In genomic region chr9:77177894-77178794, GRCh38 we compare ENCODE assay signal across 8 cellular contexts. TPM values are rescaled to one million over a fixed set of nuclear protein-coding genes. Genes with fewer than 3 reads are reported as not detected.
A peak's percentile ranks its signal among the peaks of the same experiment; 100 is the strongest.
DNase-seq lines count a peak whose midpoint lies in the region; ATAC-seq and TF ChIP-seq lines count a peak whose summit lies in the region.

No MANE protein-coding gene starts in this region.

- H3K4me2 ChIP-seq in SK-N-SH, result peak overlapping the region; percentile 96

- 1% methylated on average over 32 of the region's 57 CpGs for WGBS in SK-N-SH (ENCODE audit: low lambda C conversion rate)
- WGBS in heart left ventricle, 4 donors, result 2% methylated on average over 50 to 57 of the region's 57 CpGs
- 2% methylated on average over 57 of the region's 57 CpGs for WGBS in urinary bladder

- DNase-seq in SK-N-SH, result peak; percentile 61
- peak; percentile 49 to 62 for DNase-seq in activated naive CD4-positive, alpha-beta T cell treated with anti-CD3 and anti-CD28 coated beads, Interleukin-2, amount 50 U/mL, for 72 hours (ENCODE audit: low spot score in 2 of 2)
- DNase-seq in heart left ventricle, result peak; percentile 34 to 68 (median 46)
- DNase-seq in posterior vena cava (ENCODE audit: low spot score), result peak; percentile 82

- peaks cover 0 to 6% of the 10 kb centered on the region in 2 donors for H3K36me3 Mint-ChIP-seq in activated naive CD4-positive, alpha-beta T cell treated with anti-CD3 and anti-CD28 coated beads, Interleukin-2, amount 50 U/mL, for 72 hours

- peak overlapping the region; percentile 93 to 95 for H3K27ac Mint-ChIP-seq in activated naive CD4-positive, alpha-beta T cell treated with anti-CD3 and anti-CD28 coated beads, Interleukin-2, amount 50 U/mL, for 72 hours

- peak overlapping the region; percentile 97 for H2AFZ ChIP-seq in ACC112 (ENCODE audit: low read length, unreplicated experiment)
- peak overlapping the region; percentile 90 for H2AFZ ChIP-seq in SK-N-SH (ENCODE audit: low read depth)

- no peak for TF ChIP-seq RAD21 in SK-N-SH (IDR thresholded peaks at IDR 0.05; ENCODE audit: low read length)

- no peaks in the 10 kb centered on the region for H3K9me3 Mint-ChIP-seq in activated naive CD4-positive, alpha-beta T cell treated with anti-CD3 and anti-CD28 coated beads, Interleukin-2, amount 50 U/mL, for 72 hours

- ATAC-seq in HG03457 (IDR thresholded peaks at IDR 0.05; ENCODE audit: unreplicated experiment), result peak; percentile 4
- ATAC-seq in activated naive CD4-positive, alpha-beta T cell treated with anti-CD3 and anti-CD28 coated beads, Interleukin-2, amount 50 U/mL, for 72 hours, result peak in 1 of 2 donors; percentile 11
- peak; percentile 4 to 16 (median 10) for ATAC-seq in heart left ventricle

- peaks cover 46% of the 10 kb centered on the region for H3K79me2 ChIP-seq in ACC112 (ENCODE audit: control insufficient read depth, insufficient read depth, low read length, unreplicated experiment)
- H3K79me2 ChIP-seq in SK-N-SH (ENCODE audit: insufficient read depth), result peaks cover 53% of the 10 kb centered on the region

- H3K9me3 ChIP-seq in SK-N-SH (no peaks in the 10 kb centered on the region), heart left ventricle (no peaks in the 10 kb centered on the region)

- CTCF ChIA-PET in SK-N-SH (lab: Yijun Ruan, JAX), result interaction anchor here (0.9 to 2.2 kb wide), 6 partner anchors 11 to 255 kb away, joined by 3 to 11 read pairs (median 4); no protein-coding TSS in a partner anchor

- no peaks in the 10 kb centered on the region for H3K27me3 ChIP-seq in ACC112 (ENCODE audit: insufficient read depth, low read length)
- no peaks in the 10 kb centered on the region for H3K27me3 ChIP-seq in SK-N-SH (ENCODE audit: insufficient read depth)
- no peaks in the 10 kb centered on the region for H3K27me3 ChIP-seq in heart left ventricle

- POLR2A ChIA-PET in SK-N-SH (lab: Yijun Ruan, JAX), result interaction anchor here (0.6 to 0.8 kb wide), 2 partner anchors 149 to 255 kb away, joined by 3 to 10 read pairs; no protein-coding TSS in a partner anchor

- H3K36me3 ChIP-seq in ACC112 (ENCODE audit: insufficient read depth, low read length) (no peaks in the 10 kb centered on the region), SK-N-SH (replicated peaks in 1 of 2; ENCODE audit: control insufficient read depth in 1 of 2, insufficient read depth in 2 of 2, low read length in 1 of 2) (no peaks in the 10 kb centered on the region), heart left ventricle (no peaks in the 10 kb centered on the region), urinary bladder (ENCODE audit: insufficient read depth) (no peaks in the 10 kb centered on the region)

- H3K4me1 ChIP-seq in ACC112 (ENCODE audit: control insufficient read depth, insufficient read depth, low read length, unreplicated experiment) (peaks cover 21% of the 10 kb centered on the region), SK-N-SH (ENCODE audit: control insufficient read depth in 1 of 2, insufficient read depth in 2 of 2, low read depth in 1 of 2, low read length in 1 of 2) (peaks cover 6 to 16% of the 10 kb centered on the region in 2 experiments; a peak in 3 of 4 replicates), heart left ventricle (peaks cover 0 to 29% (median 16%) of the 10 kb centered on the region in 12 donors), urinary bladder (ENCODE audit: insufficient read depth) (no peaks in the 10 kb centered on the region)

- peak overlapping the region; percentile 78 for H3K9ac ChIP-seq in SK-N-SH

- TF ChIP-seq EP300 in SK-N-SH (IDR thresholded peaks at IDR 0.05; ENCODE audit: borderline replicate concordance in 1 of 2, low read depth in 1 of 2, low read length in 1 of 2), result peak in 1 of 2 experiments; percentile 17; a peak in 1 of 4 replicates

- intact Hi-C loops in heart left ventricle (cut with DNase I), result loop anchor here in 1 of 10 donors (10.0 kb wide), 2 partner anchors 157 to 1057 kb away; partner anchors contain the start of gene CEP78
- intact Hi-C loops in posterior vena cava (cut with DNase I), result no loop called here

- H3K9me2 ChIP-seq in SK-N-SH, result no peaks in the 10 kb centered on the region

- H3K27ac ChIP-seq in ACC112 (ENCODE audit: low read depth, low read length), result peak overlapping the region; percentile 37
- H3K27ac ChIP-seq in SK-N-SH (ENCODE audit: low read depth in 2 of 2, low read length in 1 of 2), result peak overlapping the region; percentile 53 to 86
- peak overlapping the region; percentile 72 to 91 (median 86) for H3K27ac ChIP-seq in heart left ventricle
- H3K27ac ChIP-seq in urinary bladder (ENCODE audit: low read depth), result no peak overlapping the region

- peaks cover 6% of the 10 kb centered on the region; the same call in 1 of the 2 replicates for H4K20me1 ChIP-seq in SK-N-SH (ENCODE audit: insufficient read depth)

- peak; percentile 12 for TF ChIP-seq POLR2A in GM19193 (IDR thresholded peaks at IDR 0.05; ENCODE audit: extremely low read depth, insufficient read depth, insufficient read length)
- no peak for TF ChIP-seq POLR2A in heart left ventricle (IDR thresholded peaks at IDR 0.05)

- TF ChIP-seq CTCF in SK-N-SH (IDR thresholded peaks at IDR 0.05) (no peak), heart left ventricle (IDR thresholded peaks at IDR 0.05) (no peak)

- peak overlapping the region; percentile 98 for H3K4me3 ChIP-seq in ACC112 (ENCODE audit: low read depth, low read length)
- peak overlapping the region; percentile 92 to 95 for H3K4me3 ChIP-seq in SK-N-SH (ENCODE audit: low read depth in 2 of 2, low read length in 1 of 2)
- peak overlapping the region; percentile 58 to 93 (median 81) for H3K4me3 ChIP-seq in heart left ventricle
- peak overlapping the region; percentile 90 for H3K4me3 ChIP-seq in urinary bladder (ENCODE audit: low read depth, low read length)

- peaks cover 18% of the 10 kb centered on the region for H3F3A ChIP-seq in SK-N-SH (replicated peaks; ENCODE audit: insufficient read depth)

TF ChIP-seq in SK-N-SH, 30 proteins besides CTCF, POLR2A, EP300 and RAD21:
- no peak for TF ChIP-seq PBX3 (IDR thresholded peaks at IDR 0.05)
- TF ChIP-seq MXI1 (IDR thresholded peaks at IDR 0.05; ENCODE audit: low read depth, low read length), result peak; percentile 66; the same call in 1 of the 2 replicates
- peak; percentile 47; the same call in 1 of the 2 replicates for TF ChIP-seq MAX (IDR thresholded peaks at IDR 0.05; ENCODE audit: low read depth)

RNA-seq across cellular contexts. Expression of gene VPS13A, which starts 0.8 kb away (rescaled TPM):
- 6.0 and 9.7 TPM in 2 replicates for polyA plus RNA-seq in SK-N-SH (2012; rRNA removed)
- 5.0 and 5.6 TPM in 2 replicates for polyA plus RNA-seq in SK-N-SH (2012; cell fraction: cytosol; rRNA removed)
- polyA plus RNA-seq in SK-N-SH (2012; cell fraction: nucleus; rRNA removed), result 17.5 and 47.9 TPM in 2 replicates
- 10 to 100 TPM; 42.3 to 42.9 TPM for total RNA-seq in activated naive CD4-positive, alpha-beta T cell treated with anti-CD3 and anti-CD28 coated beads, Interleukin-2, amount 50 U/mL, for 72 hours
- total RNA-seq in heart left ventricle, result 10 to 100 TPM; 26.1 to 42.2 (median 32.4) TPM
- 10 to 100 TPM in 1 of 2 donors, 1 to 10 TPM in 1; 8.6 to 14.4 TPM for polyA plus RNA-seq in heart left ventricle
- 10 to 100 TPM; 38.6 to 53.4 TPM for total RNA-seq in posterior vena cava
- total RNA-seq in urinary bladder, result 98.7 TPM
- polyA plus RNA-seq in urinary bladder, result 8.4 TPM
